8 cellular contexts compared by ENCODE assay signal in the genomic region with DNA sequence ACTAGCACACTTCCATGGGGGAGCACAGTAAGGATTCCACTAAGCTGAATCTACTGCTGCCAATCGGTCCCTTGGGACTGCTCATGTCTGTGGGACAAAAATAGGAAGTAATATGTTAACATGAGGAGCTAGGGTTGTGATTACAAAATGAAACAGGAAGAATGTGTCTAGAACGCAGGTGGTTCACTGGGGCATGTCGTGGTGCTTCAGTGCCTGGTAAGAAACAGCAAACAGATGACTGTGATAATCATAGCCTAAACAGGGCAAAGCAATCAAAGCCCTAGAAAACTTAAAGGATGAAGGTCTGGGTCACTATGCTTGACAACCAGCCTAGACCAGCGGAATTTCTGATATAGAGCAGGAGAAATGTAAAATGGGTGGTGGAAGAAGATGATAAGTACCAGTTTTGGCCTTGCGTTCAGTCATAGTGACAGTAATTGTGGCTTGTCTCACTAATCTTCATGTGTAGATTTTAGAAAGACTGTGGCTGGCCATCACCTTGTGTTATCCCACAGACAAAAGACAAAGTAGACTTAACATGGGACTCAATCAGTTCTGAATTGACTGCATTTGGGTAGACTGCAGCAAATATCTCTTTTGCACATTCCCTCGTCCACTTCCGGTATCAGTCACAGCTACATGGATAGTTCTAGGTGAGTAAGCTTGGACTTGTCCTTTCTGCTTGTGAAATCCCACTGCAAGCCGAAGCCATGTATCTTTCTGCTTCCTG. TPM values are rescaled to one million over a fixed set of nuclear protein-coding genes. Genes with fewer than 3 reads are reported as not detected.
A peak's percentile ranks its signal among the peaks of the same experiment; 100 is the strongest.
DNase-seq lines count a peak whose midpoint lies in the region; ATAC-seq and TF ChIP-seq lines count a peak whose summit lies in the region.

No MANE protein-coding gene starts in this region.

- peaks cover 22 to 35% of the 10 kb centered on the region in 2 experiments for H3K4me1 ChIP-seq in neutrophil (ENCODE audit: control insufficient read depth in 1 of 2, insufficient read depth in 1 of 2, low read depth in 1 of 2, low read length in 1 of 2)
- no peaks in the 10 kb centered on the region for H3K4me1 ChIP-seq in stomach
- H3K4me1 ChIP-seq in ascending aorta: no peaks in the 10 kb centered on the region

- TF ChIP-seq CTCF in neutrophil (IDR thresholded peaks at IDR 0.05): no peak
- TF ChIP-seq CTCF in stomach (IDR thresholded peaks at IDR 0.05): no peak
- no peak for TF ChIP-seq CTCF in ascending aorta (IDR thresholded peaks at IDR 0.05)

- H3K9me3 ChIP-seq in neutrophil (no peaks in the 10 kb centered on the region), stomach (no peaks in the 10 kb centered on the region), ascending aorta (no peaks in the 10 kb centered on the region)

- TF ChIP-seq POLR2A in stomach (IDR thresholded peaks at IDR 0.05): no peak

- peak; percentile 84 for ATAC-seq in GM18870 (IDR thresholded peaks at IDR 0.05; ENCODE audit: unreplicated experiment)
- ATAC-seq in HG02588 (IDR thresholded peaks at IDR 0.05; ENCODE audit: unreplicated experiment): peak; percentile 86
- no peak for ATAC-seq in Right ventricle myocardium inferior

- peak; percentile 4 for DNase-seq in KG1 (lab: John Stamatoyannopoulos, UW)
- DNase-seq in cerebellum (ENCODE audit: low spot score): no peak
- DNase-seq in stomach: no peak
- DNase-seq in Right ventricle myocardium inferior (ENCODE audit: missing footprints): no peak
- no peak for DNase-seq in ascending aorta (ENCODE audit: low spot score in 2 of 2)

- intact Hi-C loops in stomach (cut with DNase I; ENCODE audit: low total_unique reads): no loop called here
- intact Hi-C loops in Right ventricle myocardium inferior (cut with DNase I): no loop called here
- intact Hi-C loops in ascending aorta (cut with DNase I): no loop called here

- TF ChIP-seq EP300 in stomach (IDR thresholded peaks at IDR 0.05): no peak

- H3K36me3 ChIP-seq in neutrophil (no peaks in the 10 kb centered on the region), stomach (peaks cover 3 to 44% (median 33%) of the 10 kb centered on the region in 4 donors), ascending aorta (peaks cover 8 to 15% of the 10 kb centered on the region in 2 donors)

- H3K27me3 ChIP-seq in neutrophil (no peaks in the 10 kb centered on the region), stomach (no peaks in the 10 kb centered on the region), ascending aorta (no peaks in the 10 kb centered on the region)

- H3K4me3 ChIP-seq in neutrophil (ENCODE audit: low read depth in 1 of 2, low read length in 1 of 2) (peak overlapping the region in 1 of 2 experiments; percentile 13), stomach (no peak overlapping the region), ascending aorta (no peak overlapping the region)

- WGBS in stomach, 5 donors: 75 to 88% (median 82%) methylated on average over 8 of the region's 8 CpGs

- peak overlapping the region; percentile 64 for H3K27ac ChIP-seq in neutrophil
- H3K27ac ChIP-seq in stomach: no peak overlapping the region
- no peak overlapping the region for H3K27ac ChIP-seq in ascending aorta

RNA-seq across cellular contexts. Expression of gene WASHC3, which starts 51.4 kb away (rescaled TPM):
- total RNA-seq in cerebellum: 30.2 TPM
- total RNA-seq in stomach: 100 to 1,000 TPM in 1 of 5 donors, 10 to 100 TPM in 3, not detected in 1; 48.7 to 222 (median 74.9) TPM
- polyA plus RNA-seq in stomach: 10 to 100 TPM; 49.1 to 55.3 (median 52.7) TPM
- 37.8 TPM for total RNA-seq in Right ventricle myocardium inferior
- total RNA-seq in ascending aorta: 36.4 TPM
